ENCODE assay signal across 1 cellular context in genomic region chr1:1183221-1183747, GRCh38.
TF ChIP-seq lines count a peak whose summit lies in the region.

No MANE protein-coding gene starts in this region.

TF ChIP-seq in GM23338, 12 proteins besides CTCF, POLR2A, EP300 and RAD21 (continued from another document):
- TF ChIP-seq STAT1 (IDR thresholded peaks at IDR 0.05; ENCODE audit: unreplicated experiment) (no peak), ZNF462 (CRISPR knock-in tag; IDR thresholded peaks at IDR 0.05) (no peak), EZH2phosphoT487 (IDR thresholded peaks at IDR 0.05; ENCODE audit: unreplicated experiment) (no peak), EZH2 (IDR thresholded peaks at IDR 0.05; ENCODE audit: low read depth, unreplicated experiment) (no peak)
